In the genomic region with DNA sequence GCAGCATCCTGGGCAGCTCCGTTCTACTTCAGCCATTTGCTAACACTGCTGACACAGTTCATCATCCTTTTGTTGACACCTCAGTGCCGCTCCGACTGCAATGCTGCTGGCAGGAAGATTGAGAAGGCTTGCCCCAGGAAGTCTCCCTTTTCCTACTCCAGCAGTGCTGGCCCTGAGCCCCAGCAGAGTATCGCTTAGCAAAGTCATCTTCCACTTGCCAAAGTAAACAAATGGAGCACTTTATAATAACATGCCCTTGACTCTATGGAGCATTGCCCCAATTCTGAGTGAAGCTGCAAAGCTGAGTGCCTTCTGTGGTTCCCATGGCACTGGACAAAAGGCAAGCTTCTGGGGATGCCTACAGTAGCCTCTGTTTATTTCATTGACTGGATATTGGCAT, we compare ENCODE assay signal across 1 cellular context.
TF ChIP-seq lines count a peak whose summit lies in the region.

No MANE protein-coding gene starts in this region.

TF ChIP-seq in WTC11, 78 proteins besides CTCF, POLR2A, EP300 and RAD21 (continued from another document):
- TF ChIP-seq, protein P1, sequence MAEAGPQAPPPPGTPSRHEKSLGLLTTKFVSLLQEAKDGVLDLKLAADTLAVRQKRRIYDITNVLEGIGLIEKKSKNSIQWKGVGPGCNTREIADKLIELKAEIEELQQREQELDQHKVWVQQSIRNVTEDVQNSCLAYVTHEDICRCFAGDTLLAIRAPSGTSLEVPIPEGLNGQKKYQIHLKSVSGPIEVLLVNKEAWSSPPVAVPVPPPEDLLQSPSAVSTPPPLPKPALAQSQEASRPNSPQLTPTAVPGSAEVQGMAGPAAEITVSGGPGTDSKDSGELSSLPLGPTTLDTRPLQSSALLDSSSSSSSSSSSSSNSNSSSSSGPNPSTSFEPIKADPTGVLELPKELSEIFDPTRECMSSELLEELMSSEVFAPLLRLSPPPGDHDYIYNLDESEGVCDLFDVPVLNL (CRISPR knock-in tag; IDR thresholded peaks at IDR 0.05; ENCODE audit: borderline replicate concordance, low read depth): no peak
- TF ChIP-seq, protein P2, sequence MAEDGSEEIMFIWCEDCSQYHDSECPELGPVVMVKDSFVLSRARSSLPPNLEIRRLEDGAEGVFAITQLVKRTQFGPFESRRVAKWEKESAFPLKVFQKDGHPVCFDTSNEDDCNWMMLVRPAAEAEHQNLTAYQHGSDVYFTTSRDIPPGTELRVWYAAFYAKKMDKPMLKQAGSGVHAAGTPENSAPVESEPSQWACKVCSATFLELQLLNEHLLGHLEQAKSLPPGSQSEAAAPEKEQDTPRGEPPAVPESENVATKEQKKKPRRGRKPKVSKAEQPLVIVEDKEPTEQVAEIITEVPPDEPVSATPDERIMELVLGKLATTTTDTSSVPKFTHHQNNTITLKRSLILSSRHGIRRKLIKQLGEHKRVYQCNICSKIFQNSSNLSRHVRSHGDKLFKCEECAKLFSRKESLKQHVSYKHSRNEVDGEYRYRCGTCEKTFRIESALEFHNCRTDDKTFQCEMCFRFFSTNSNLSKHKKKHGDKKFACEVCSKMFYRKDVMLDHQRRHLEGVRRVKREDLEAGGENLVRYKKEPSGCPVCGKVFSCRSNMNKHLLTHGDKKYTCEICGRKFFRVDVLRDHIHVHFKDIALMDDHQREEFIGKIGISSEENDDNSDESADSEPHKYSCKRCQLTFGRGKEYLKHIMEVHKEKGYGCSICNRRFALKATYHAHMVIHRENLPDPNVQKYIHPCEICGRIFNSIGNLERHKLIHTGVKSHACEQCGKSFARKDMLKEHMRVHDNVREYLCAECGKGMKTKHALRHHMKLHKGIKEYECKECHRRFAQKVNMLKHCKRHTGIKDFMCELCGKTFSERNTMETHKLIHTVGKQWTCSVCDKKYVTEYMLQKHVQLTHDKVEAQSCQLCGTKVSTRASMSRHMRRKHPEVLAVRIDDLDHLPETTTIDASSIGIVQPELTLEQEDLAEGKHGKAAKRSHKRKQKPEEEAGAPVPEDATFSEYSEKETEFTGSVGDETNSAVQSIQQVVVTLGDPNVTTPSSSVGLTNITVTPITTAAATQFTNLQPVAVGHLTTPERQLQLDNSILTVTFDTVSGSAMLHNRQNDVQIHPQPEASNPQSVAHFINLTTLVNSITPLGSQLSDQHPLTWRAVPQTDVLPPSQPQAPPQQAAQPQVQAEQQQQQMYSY (CRISPR knock-in tag; IDR thresholded peaks at IDR 0.05): no peak
- TF ChIP-seq ZNF416 (CRISPR knock-in tag; IDR thresholded peaks at IDR 0.05) (no peak), ZNF219 (CRISPR knock-in tag; IDR thresholded peaks at IDR 0.05; ENCODE audit: borderline replicate concordance) (no peak), FOXP1 (CRISPR knock-in tag; IDR thresholded peaks at IDR 0.05; ENCODE audit: borderline replicate concordance) (no peak)
- TF ChIP-seq, protein P3, sequence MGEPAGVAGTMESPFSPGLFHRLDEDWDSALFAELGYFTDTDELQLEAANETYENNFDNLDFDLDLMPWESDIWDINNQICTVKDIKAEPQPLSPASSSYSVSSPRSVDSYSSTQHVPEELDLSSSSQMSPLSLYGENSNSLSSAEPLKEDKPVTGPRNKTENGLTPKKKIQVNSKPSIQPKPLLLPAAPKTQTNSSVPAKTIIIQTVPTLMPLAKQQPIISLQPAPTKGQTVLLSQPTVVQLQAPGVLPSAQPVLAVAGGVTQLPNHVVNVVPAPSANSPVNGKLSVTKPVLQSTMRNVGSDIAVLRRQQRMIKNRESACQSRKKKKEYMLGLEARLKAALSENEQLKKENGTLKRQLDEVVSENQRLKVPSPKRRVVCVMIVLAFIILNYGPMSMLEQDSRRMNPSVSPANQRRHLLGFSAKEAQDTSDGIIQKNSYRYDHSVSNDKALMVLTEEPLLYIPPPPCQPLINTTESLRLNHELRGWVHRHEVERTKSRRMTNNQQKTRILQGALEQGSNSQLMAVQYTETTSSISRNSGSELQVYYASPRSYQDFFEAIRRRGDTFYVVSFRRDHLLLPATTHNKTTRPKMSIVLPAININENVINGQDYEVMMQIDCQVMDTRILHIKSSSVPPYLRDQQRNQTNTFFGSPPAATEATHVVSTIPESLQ (CRISPR knock-in tag; IDR thresholded peaks at IDR 0.05): no peak
